ENCODE assay signal across 17 cellular contexts in genomic region chr1:230909974-230910754, GRCh38. TPM values are rescaled to one million over a fixed set of nuclear protein-coding genes. Genes with fewer than 3 reads are reported as not detected.
DNase-seq lines count a peak whose midpoint lies in the region; ATAC-seq, FAIRE-seq and TF ChIP-seq lines count a peak whose summit lies in the region.
"Had no signal": no experiment of that assay in that cellular context is flagged by ENCODE, and none has a peak within 500 bp of the region (broad histone marks: within the 10 kb centered on the region; RNA-seq: fewer than 3 reads in every experiment).

No MANE protein-coding gene starts in this region.

- TF ChIP-seq EP300 in A549 (IDR thresholded peaks at IDR 0.05), result no peak
- no peak for TF ChIP-seq EP300 in K562 (IDR thresholded peaks at IDR 0.05; ENCODE audit: low read length)

- H3K9ac ChIP-seq in K562 (ENCODE audit: insufficient read depth in 1 of 2, low read depth in 2 of 2, low read length in 2 of 2), result no peak overlapping the region

- CTCF ChIA-PET in A549 (lab: Yijun Ruan, JAX), result interaction anchor here (0.8 to 1.6 kb wide), 3 partner anchors 12 to 301 kb away, joined by 4 to 5 read pairs (median 4); no protein-coding TSS in a partner anchor
- CTCF ChIA-PET in K562 (lab: Yijun Ruan, JAX; ENCODE audit: low intra/inter-chr PET ratio), result no interaction called here
- CTCF ChIA-PET in A673 (lab: Charles Lee), result no interaction called here

- H3K9me3 ChIP-seq in A549 (no peaks in the 10 kb centered on the region), K562 (replicated peaks; ENCODE audit: control insufficient read depth, insufficient read depth, low read depth, low read length) (no peaks in the 10 kb centered on the region), right atrium auricular region (no peaks in the 10 kb centered on the region), A673 (ENCODE audit: low read depth, low read length, poor library complexity, severe bottlenecking) (no peaks in the 10 kb centered on the region)
- H3K9me3 ChIP-seq: adrenal gland had no signal

- in situ Hi-C loops in K562 (cut with MboI), result loop anchor here (5.0 kb wide), 1 partner anchor 302 kb away; no protein-coding TSS in a partner anchor

- H3K27ac ChIP-seq in A549 (no peak overlapping the region), K562 (ENCODE audit: extremely low read depth, low read depth, low read length) (no peak overlapping the region), right atrium auricular region (peak overlapping the region; percentile 61 to 73), A673 (ENCODE audit: low read depth, low read length, poor library complexity, severe bottlenecking) (no peak overlapping the region)

- intact Hi-C loops in K562 (cut with micrococcal nuclease) (loop anchor here (10.0 kb wide), 1 partner anchor 685 kb away; no protein-coding TSS in a partner anchor), posterior cingulate gyrus (cut with DNase I) (loop anchor here (10.0 kb wide), 1 partner anchor 65 kb away; the partner anchor contains the start of genes ARV1 and TTC13), A673 (cut with micrococcal nuclease; ENCODE audit: unreplicated experiment) (loop anchor here (10.0 kb wide), 1 partner anchor 695 kb away; no protein-coding TSS in a partner anchor)

- POLR2A ChIA-PET in A549 (lab: Yijun Ruan, JAX), result no interaction called here
- POLR2A ChIA-PET in K562 (lab: Yijun Ruan, JAX), result interaction anchor here (0.6 to 0.7 kb wide), 3 partner anchors 10 to 815 kb away, joined by 3 read pairs; no protein-coding TSS in a partner anchor
- POLR2A ChIA-PET in A673 (lab: Charles Lee; ENCODE audit: low non-redundant PET), result no interaction called here

- H3K4me2 ChIP-seq in A549 (no peak overlapping the region), K562 (ENCODE audit: insufficient read depth, low read length) (no peak overlapping the region)

- BruUV-seq in K562 (replicated peaks; lab: Mats Ljungman, UMichigan) (no TSS peak), A673 (replicated peaks; lab: Mats Ljungman, UMichigan) (no TSS peak)

- H3K9me1 ChIP-seq in K562 (ENCODE audit: control insufficient read depth, insufficient read depth, low read length), result no peaks in the 10 kb centered on the region

- H3K79me2 ChIP-seq in K562 (ENCODE audit: control insufficient read depth, insufficient read depth, low read length), result no peaks in the 10 kb centered on the region

- TF ChIP-seq RAD21 in A549 (conservative IDR thresholded peaks at IDR 0.05 in 1 of 2, IDR thresholded peaks at IDR 0.05 in 1 of 2) (no peak), K562 (CRISPR knock-in tag; conservative IDR thresholded peaks at IDR 0.05 in 1 of 2, IDR thresholded peaks at IDR 0.05 in 1 of 2) (no peak)

- no peak overlapping the region for H3K4me3 ChIP-seq in A549
- no peak overlapping the region for H3K4me3 ChIP-seq in K562
- no peak overlapping the region for H3K4me3 ChIP-seq in right atrium auricular region
- no peak overlapping the region for H3K4me3 ChIP-seq in A673 (ENCODE audit: low read depth, low read length, poor library complexity, severe bottlenecking)
- H3K4me3 ChIP-seq: adrenal gland had no signal

- H2AFZ ChIP-seq in K562 (ENCODE audit: low read depth, low read length), result no peak overlapping the region

- FAIRE-seq in A549 (lab: Jason Lieb, UNC) (no peak), K562 (lab: Jason Lieb, UNC) (no peak)
- FAIRE-seq: small intestine had no signal

- TF ChIP-seq CTCF in A549 (IDR thresholded peaks at IDR 0.05), result no peak
- TF ChIP-seq CTCF in K562 (IDR thresholded peaks at IDR 0.05 in 2 of 3, conservative IDR thresholded peaks at IDR 0.05 in 1 of 3; ENCODE audit: insufficient read depth in 2 of 3, low read depth in 1 of 3, low read length in 3 of 3), result no peak
- TF ChIP-seq CTCF in right atrium auricular region (IDR thresholded peaks at IDR 0.05), result no peak
- TF ChIP-seq CTCF in A673 (conservative IDR thresholded peaks at IDR 0.05; ENCODE audit: low read depth, low read length), result no peak

- TF ChIP-seq POLR2A in A549 (IDR thresholded peaks at IDR 0.05; ENCODE audit: low read length), result no peak
- no peak for TF ChIP-seq POLR2A in K562 (conservative IDR thresholded peaks at IDR 0.05)

- no peaks in the 10 kb centered on the region for H4K20me1 ChIP-seq in K562 (replicated peaks; ENCODE audit: control insufficient read depth, insufficient read depth, low read length)

- DNase-seq in A549 (ENCODE audit: low read depth in 1 of 2, low spot score in 1 of 2), result no peak
- DNase-seq in K562 (ENCODE audit: extremely low read depth in 1 of 4, low spot score in 3 of 4), result no peak
- no peak for DNase-seq in right atrium auricular region (ENCODE audit: low spot score)
- peak; percentile 24 to 91 (median 54) for DNase-seq in posterior cingulate gyrus
- no peak for DNase-seq in activated CD4-positive, alpha-beta T cell treated with anti-CD3 and anti-CD28 coated beads, Interleukin-2, amount 50 U/mL, for 4 hours
- no peak for DNase-seq in A673 (ENCODE audit: low spot score)
- DNase-seq: activated B cell treated with CpG ODN at 0.5 μM for 24 hours; activated CD8-positive, alpha-beta memory T cell treated with anti-CD3 and anti-CD28 coated beads, Interleukin-2, amount 50 U/mL, for 4 hours; adrenal gland; DMS 273 treated with DMSO at 0.1 percent for 48 hours; foreskin fibroblast; islet precursor cell; NCI-H226; small intestine; SW 1271 had no signal

- H3K4me1 ChIP-seq in A549 (no peaks in the 10 kb centered on the region), K562 (replicated peaks in 1 of 2; ENCODE audit: control insufficient read depth in 2 of 2, insufficient read depth in 2 of 2, low read length in 2 of 2) (no peaks in the 10 kb centered on the region), right atrium auricular region (peaks cover 0 to 12% of the 10 kb centered on the region in 2 donors), A673 (ENCODE audit: insufficient read depth, low read length, poor library complexity, severe bottlenecking) (no peaks in the 10 kb centered on the region)
- H3K4me1 ChIP-seq: adrenal gland had no signal

- ATAC-seq in A549, result no peak
- no peak; the same call in 2 of the 3 replicates for ATAC-seq in K562
- no peak for ATAC-seq in GM21737 (IDR thresholded peaks at IDR 0.05; ENCODE audit: unreplicated experiment)
- no peak for ATAC-seq in GM21786 (IDR thresholded peaks at IDR 0.05; ENCODE audit: unreplicated experiment)

- WGBS in A549 (ENCODE audit: missing lambda C conversion rate), result 90% methylated on average over 13 of the region's 13 CpGs
- 47% methylated on average over 12 of the region's 13 CpGs for WGBS in K562 (ENCODE audit: insufficient coverage, low coverage, missing lambda C conversion rate)

- H3K27me3 ChIP-seq in K562 (ENCODE audit: control insufficient read depth in 2 of 2, insufficient read depth in 2 of 2, low read length in 2 of 2) (no peaks in the 10 kb centered on the region), right atrium auricular region (no peaks in the 10 kb centered on the region), A673 (replicated peaks; ENCODE audit: insufficient read depth, low read depth, low read length, poor library complexity) (no peaks in the 10 kb centered on the region)
- H3K27me3 ChIP-seq: adrenal gland had no signal

- peaks cover 4% of the 10 kb centered on the region; the same call in 2 of the 3 replicates for H3K36me3 ChIP-seq in K562 (ENCODE audit: control insufficient read depth, insufficient read depth, low read length)
- H3K36me3 ChIP-seq in right atrium auricular region, result no peaks in the 10 kb centered on the region
- H3K36me3 ChIP-seq in A673 (ENCODE audit: insufficient read depth, low read length, poor library complexity, severe bottlenecking), result peaks cover 5% of the 10 kb centered on the region
- H3K36me3 ChIP-seq: adrenal gland had no signal

TF ChIP-seq in A549, 52 proteins besides CTCF, POLR2A, EP300 and RAD21 (continues in another document):
- peak; percentile 69 for TF ChIP-seq MAFK (IDR thresholded peaks at IDR 0.05; ENCODE audit: partially characterized antibody)

TF ChIP-seq in K562, 482 proteins besides CTCF, POLR2A, EP300 and RAD21 (continues in another document):
- TF ChIP-seq C11orf30 (IDR thresholded peaks at IDR 0.05; ENCODE audit: low read depth) (peak; percentile 73), CXXC5 (CRISPR knock-in tag; IDR thresholded peaks at IDR 0.05) (no peak), ZNF316 (IDR thresholded peaks at IDR 0.05) (peak; percentile 89), MAFF (IDR thresholded peaks at IDR 0.05; ENCODE audit: low read length) (peak; percentile 37; the same call in 1 of the 2 replicates), SIRT6 (IDR thresholded peaks at IDR 0.05; ENCODE audit: low read depth, low read length) (no peak)

RNA-seq across cellular contexts. Expression of gene C1orf198, which starts 41.8 kb away (rescaled TPM):
- polyA plus RNA-seq in A549 (2011; rRNA removed) (15.8 and 20.4 TPM in 2 replicates), A549 (2017; fragmentation: RNase III; extraction: RNeasy Plus Mini Kit Qiagen cat#74134 plus additional on column Dnase treatment) (10.9 to 12.0 TPM (median 11.1 TPM) in 3 replicates), K562 (2011; rRNA removed) (8.6 and 15.1 TPM in 2 replicates), K562 (2014; fragmentation: Illumina TruSeq; extraction: Trizol) (10.7 and 11.2 TPM in 2 replicates), K562 (2014; fragmentation: Nextera tagmentation; extraction: Ambion mirVana) (1 to 10 TPM; 2.0 to 2.2 TPM), K562 (2014; rRNA removed) (10.4 and 13.5 TPM in 2 replicates)
- polyA plus RNA-seq in A549 (2012; cell fraction: cytosol; rRNA removed), result 13.6 and 17.1 TPM in 2 replicates
- polyA plus RNA-seq in A549 (2012; cell fraction: nucleus; rRNA removed), result 11.3 and 12.8 TPM in 2 replicates
- 19.5 and 22.3 TPM in 2 replicates for polyA minus RNA-seq in A549 (2011; rRNA and poly(A)+ RNA removed)
- total RNA-seq in K562 (2011; cell fraction: chromatin; rRNA removed; ENCODE audit: low replicate concordance), result 4.8 and 5.8 TPM in 2 replicates
- total RNA-seq in K562 (2011; cell fraction: nucleolus; rRNA removed), result 4.3 and 4.8 TPM in 2 replicates
- 5.3 and 6.9 TPM in 2 replicates for total RNA-seq in K562 (2011; cell fraction: nucleoplasm; rRNA removed)
- total RNA-seq in K562 (2014; rRNA removed) (10.8 and 11.9 TPM in 2 replicates), K562 (2014; rRNA removed; fragmentation: Illumina TruSeq; extraction: Trizol) (7.6 and 7.9 TPM in 2 replicates), K562 (2015; rRNA removed; fragmentation: Illumina TruSeq; extraction: Trizol) (9.5 and 10.2 TPM in 2 replicates), K562 (2021) (13.4 and 15.3 TPM in 2 replicates), right atrium auricular region (100 to 1,000 TPM in 1 of 2 donors, 10 to 100 TPM in 1; 86.1 to 115 TPM), A673 (2021) (39.4 and 42.4 TPM in 2 replicates)
- polyA plus RNA-seq in K562 (2011; cell fraction: cytosol; rRNA removed), result 10.8 and 13.9 TPM in 2 replicates
- 5.1 and 6.2 TPM in 2 replicates for polyA plus RNA-seq in K562 (2011; cell fraction: nucleus; rRNA removed)
- polyA plus RNA-seq in K562 (2012), result 7.7 and 9.1 TPM in 2 replicates
- 8.2 and 19.0 TPM in 2 replicates for polyA minus RNA-seq in K562 (2011; rRNA and poly(A)+ RNA removed)
- polyA minus RNA-seq in K562 (2011; cell fraction: cytosol; rRNA and poly(A)+ RNA removed), result 8.6 and 14.5 TPM in 2 replicates
- 4.8 TPM in 2 replicates for polyA minus RNA-seq in K562 (2011; cell fraction: nucleus; rRNA and poly(A)+ RNA removed)

Comparison
In these comparisons a context has a peak if more than half of its experiments do, and no peak if none do; other contexts are left out.
1. DNase-seq: peak in posterior cingulate gyrus (10 of 10); none in A549 (0 of 2), K562 (0 of 4), right atrium auricular region (single experiment), activated CD4-positive, alpha-beta T cell treated with anti-CD3 and anti-CD28 coated beads, Interleukin-2, amount 50 U/mL, for 4 hours (0 of 2) and A673 (single experiment).
2. H3K27ac ChIP-seq: peak in right atrium auricular region (2 of 2); none in A549 (0 of 2), K562 (single experiment) and A673 (single experiment).
3. Of the 35 proteins assayed by ChIP-seq in both K562 and A549: peak only in K562: none; only in A549: none; in both: MAFK; in neither: 34.